ENCODE assay signal across 8 cellular contexts in the genomic region with DNA sequence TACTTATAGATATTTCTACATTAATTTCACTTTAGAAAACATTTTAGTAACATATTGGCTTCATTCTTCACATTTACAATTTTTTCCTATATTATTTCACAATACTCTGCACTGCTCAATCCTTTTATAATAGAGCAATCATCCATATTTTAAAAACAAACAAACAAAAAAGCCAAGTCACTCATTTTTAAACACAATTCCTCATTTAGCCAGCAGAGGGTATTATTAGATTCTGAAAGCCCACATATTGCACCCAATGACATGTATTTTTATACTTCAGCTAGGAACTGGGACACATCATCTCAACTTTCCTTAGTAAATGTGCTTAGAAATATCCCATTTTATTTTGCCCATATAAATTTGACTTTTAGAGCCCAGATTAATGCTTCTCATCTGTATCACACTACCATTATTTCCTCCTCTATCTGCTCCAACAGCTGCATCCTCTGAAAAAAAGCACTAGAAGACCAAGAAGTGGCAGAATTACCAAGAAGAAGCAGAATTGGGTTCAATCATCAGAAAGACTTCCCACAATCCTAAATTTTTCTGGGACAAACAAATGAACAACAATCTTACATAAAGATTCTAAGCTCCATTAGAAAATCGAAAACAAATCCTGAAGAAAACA. TPM values are rescaled to one million over a fixed set of nuclear protein-coding genes. Genes with fewer than 3 reads are reported as not detected.
DNase-seq lines count a peak whose midpoint lies in the region; ATAC-seq, FAIRE-seq and TF ChIP-seq lines count a peak whose summit lies in the region.

No MANE protein-coding gene starts in this region.

- no peaks in the 10 kb centered on the region for H3K4me1 Mint-ChIP-seq in activated T-helper 17 cell treated with anti-CD3 and anti-CD28 coated beads, Interleukin-2, amount 50 U/mL, for 72 hours

- TF ChIP-seq POLR2A in esophagus squamous epithelium (IDR thresholded peaks at IDR 0.05): no peak

- H3K4me1 ChIP-seq in A673 (ENCODE audit: insufficient read depth, low read length, poor library complexity, severe bottlenecking): peaks cover 11% of the 10 kb centered on the region
- H3K4me1 ChIP-seq in esophagus squamous epithelium: no peaks in the 10 kb centered on the region
- no peaks in the 10 kb centered on the region for H3K4me1 ChIP-seq in pancreas

- WGBS in esophagus squamous epithelium, 2 donors: 81 to 91% methylated on average over 1 of the region's 1 CpG
- 63 to 80% methylated on average over 1 of the region's 1 CpG for WGBS in pancreas, 2 donors

- no peaks in the 10 kb centered on the region for H3K27me3 Mint-ChIP-seq in activated T-helper 17 cell treated with anti-CD3 and anti-CD28 coated beads, Interleukin-2, amount 50 U/mL, for 72 hours

- CTCF ChIA-PET in A673 (lab: Charles Lee): interaction anchor here (0.5 to 1.2 kb wide), 3 partner anchors 31 to 226 kb away, joined by 4 to 22 read pairs (median 4); no protein-coding TSS in a partner anchor

- POLR2A ChIA-PET in A673 (lab: Charles Lee; ENCODE audit: low non-redundant PET): no interaction called here

- H3K27ac Mint-ChIP-seq in activated T-helper 17 cell treated with anti-CD3 and anti-CD28 coated beads, Interleukin-2, amount 50 U/mL, for 72 hours: no peak overlapping the region

- no peak overlapping the region for H3K4me3 Mint-ChIP-seq in activated T-helper 17 cell treated with anti-CD3 and anti-CD28 coated beads, Interleukin-2, amount 50 U/mL, for 72 hours

- ATAC-seq in pancreas: peak in 3 of 4 donors; percentile 48 to 60 (median 51)
- no peak for ATAC-seq in activated T-helper 17 cell treated with anti-CD3 and anti-CD28 coated beads, Interleukin-2, amount 50 U/mL, for 72 hours (replicated peaks)

- TF ChIP-seq CTCF in A673 (conservative IDR thresholded peaks at IDR 0.05; ENCODE audit: low read depth, low read length) (peak; percentile 60), esophagus squamous epithelium (IDR thresholded peaks at IDR 0.05) (peak in 4 of 6 experiments; percentile 35 to 42 (median 38)), pancreas (IDR thresholded peaks at IDR 0.05) (peak in 2 of 4 donors; percentile 19 to 44)

- H3K4me3 ChIP-seq in A673 (ENCODE audit: low read depth, low read length, poor library complexity, severe bottlenecking): no peak overlapping the region
- no peak overlapping the region for H3K4me3 ChIP-seq in esophagus squamous epithelium
- H3K4me3 ChIP-seq in pancreas: no peak overlapping the region

- no TSS peak for BruUV-seq in A673 (replicated peaks; lab: Mats Ljungman, UMichigan)

- H3K9me3 Mint-ChIP-seq in activated T-helper 17 cell treated with anti-CD3 and anti-CD28 coated beads, Interleukin-2, amount 50 U/mL, for 72 hours: no peaks in the 10 kb centered on the region

- H3K36me3 ChIP-seq in A673 (ENCODE audit: insufficient read depth, low read length, poor library complexity, severe bottlenecking): no peaks in the 10 kb centered on the region
- no peaks in the 10 kb centered on the region for H3K36me3 ChIP-seq in esophagus squamous epithelium
- H3K36me3 ChIP-seq in pancreas: no peaks in the 10 kb centered on the region

- DNase-seq in A673 (ENCODE audit: low spot score) (peak; percentile 56), GM18507 (ENCODE audit: extremely low spot score, insufficient read length, low read depth) (no peak), OCI-M1 (lab: John Stamatoyannopoulos, UW) (peak; percentile 80), esophagus squamous epithelium (lab: John Stamatoyannopoulos, UW) (no peak), pancreas (no peak), posterior vena cava (ENCODE audit: low spot score) (no peak)
- DNase-seq in activated CD4-positive, CD25-positive, alpha-beta regulatory T cell (lab: John Stamatoyannopoulos, UW): no peak

- H3K27me3 ChIP-seq in A673 (replicated peaks; ENCODE audit: insufficient read depth, low read depth, low read length, poor library complexity) (no peaks in the 10 kb centered on the region), esophagus squamous epithelium (no peaks in the 10 kb centered on the region), pancreas (no peaks in the 10 kb centered on the region)

- no peaks in the 10 kb centered on the region for H3K36me3 Mint-ChIP-seq in activated T-helper 17 cell treated with anti-CD3 and anti-CD28 coated beads, Interleukin-2, amount 50 U/mL, for 72 hours (ENCODE audit: low read depth)

- peak; percentile 42 for FAIRE-seq in GM18507 (lab: Jason Lieb, UNC)
- peak; percentile 53 for FAIRE-seq in pancreas (lab: Jason Lieb, UNC)

- H3K9me3 ChIP-seq in A673 (ENCODE audit: low read depth, low read length, poor library complexity, severe bottlenecking) (no peaks in the 10 kb centered on the region), esophagus squamous epithelium (no peaks in the 10 kb centered on the region), pancreas (no peaks in the 10 kb centered on the region)

- H3K27ac ChIP-seq in A673 (ENCODE audit: low read depth, low read length, poor library complexity, severe bottlenecking) (no peak overlapping the region), esophagus squamous epithelium (no peak overlapping the region), pancreas (no peak overlapping the region)

- intact Hi-C loops in A673 (cut with micrococcal nuclease; ENCODE audit: unreplicated experiment): loop anchor here (1.0 kb wide), 1 partner anchor 114 kb away; no protein-coding TSS in a partner anchor
- intact Hi-C loops in esophagus squamous epithelium (cut with DNase I): no loop called here
- intact Hi-C loops in pancreas (cut with DNase I): no loop called here
- intact Hi-C loops in posterior vena cava (cut with DNase I): loop anchor here (5.0 to 10.0 kb wide), 2 partner anchors 108 to 116 kb away; no protein-coding TSS in a partner anchor

RNA-seq across cellular contexts. Expression of a gene that starts 29.5 kb away (rescaled TPM):
- total RNA-seq in A673 (2021) (not detected in 2 replicates), esophagus squamous epithelium (1 to 10 TPM in 1 of 4 donors, under 1 TPM in 2, not detected in 1; 0.29 to 1.9 (median 0.61) TPM), pancreas (under 1 TPM; 0.15 to 0.83 (median 0.27) TPM), posterior vena cava (1 to 10 TPM; 4.8 to 5.3 TPM)
- polyA plus RNA-seq in pancreas: under 1 TPM; 0.02 to 0.15 TPM
- total RNA-seq in activated T-helper 17 cell treated with anti-CD3 and anti-CD28 coated beads, Interleukin-2, amount 50 U/mL, for 72 hours: 1 to 10 TPM in 1 of 2 donors, not detected in 1; 5.7 TPM

Comparison
In these comparisons a context has a peak if more than half of its experiments do, and no peak if none do; other contexts are left out.
1. DNase-seq: peak in A673 (single experiment) and OCI-M1 (single experiment); none in GM18507 (single experiment), esophagus squamous epithelium (single experiment), pancreas (0 of 6), activated CD4-positive, CD25-positive, alpha-beta regulatory T cell (0 of 4) and posterior vena cava (single experiment).
2. intact Hi-C loops: an anchor here in A673 (1.0 kb wide) and posterior vena cava (5.0 to 10.0 kb wide); none called in esophagus squamous epithelium and pancreas.